In genomic region chr16:9183682-9184353, GRCh38 we compare ENCODE assay signal across 18 cellular contexts.
DNase-seq lines count a peak whose midpoint lies in the region; ATAC-seq, FAIRE-seq and TF ChIP-seq lines count a peak whose summit lies in the region.
"Had no signal": no experiment of that assay in that cellular context is flagged by ENCODE, and none has a peak within 500 bp of the region (broad histone marks: within the 10 kb centered on the region; RNA-seq: fewer than 3 reads in every experiment).

No MANE protein-coding gene starts in this region.

- POLR2A ChIA-PET in HepG2 (lab: Yijun Ruan, JAX): no interaction called here
- POLR2A ChIA-PET in WTC11 (lab: Charles Lee): interaction anchor here (0.6 to 0.8 kb wide), 2 partner anchors 114 to 964 kb away, joined by 3 read pairs; no protein-coding TSS in a partner anchor

- H4K20me1 ChIP-seq in HepG2 (ENCODE audit: insufficient read depth, low read length): no peaks in the 10 kb centered on the region

- no peaks in the 10 kb centered on the region for H3K9me3 ChIP-seq in HepG2 (ENCODE audit: low read length)
- H3K9me3 ChIP-seq in right lobe of liver: no peaks in the 10 kb centered on the region
- no peaks in the 10 kb centered on the region for H3K9me3 ChIP-seq in endodermal cell (ENCODE audit: control insufficient read depth, low read length)
- H3K9me3 ChIP-seq in testis: no peaks in the 10 kb centered on the region
- H3K9me3 ChIP-seq: A549, Caco-2 had no signal

- peaks cover under 1 to 33% of the 10 kb centered on the region in 2 experiments; a peak in 3 of 5 replicates for H3K27me3 ChIP-seq in HepG2 (ENCODE audit: control insufficient read depth in 1 of 2, insufficient read depth in 2 of 2, low read length in 2 of 2)
- H3K27me3 ChIP-seq in right lobe of liver: no peaks in the 10 kb centered on the region
- no peaks in the 10 kb centered on the region for H3K27me3 ChIP-seq in endodermal cell (ENCODE audit: control insufficient read depth, insufficient read depth, low read length, poor library complexity, severe bottlenecking)
- no peaks in the 10 kb centered on the region for H3K27me3 ChIP-seq in testis

- no peaks in the 10 kb centered on the region for H3K27me3 Mint-ChIP-seq in WTC11 (ENCODE audit: low read depth)
- H3K27me3 Mint-ChIP-seq in endodermal cell (ENCODE audit: insufficient read depth): peaks cover 29% of the 10 kb centered on the region

- no peaks in the 10 kb centered on the region for H3K79me2 ChIP-seq in HepG2 (ENCODE audit: insufficient read depth, low read length)

- FAIRE-seq in HepG2 (lab: Jason Lieb, UNC): no peak
- FAIRE-seq: A549, D721Med had no signal

- H3K9ac ChIP-seq in HepG2 (ENCODE audit: insufficient read depth, low read depth, low read length): no peak overlapping the region
- no peak overlapping the region for H3K9ac ChIP-seq in endodermal cell (ENCODE audit: extremely low read depth, low read length, poor library complexity, severe bottlenecking)

- no peak overlapping the region for H3K27ac ChIP-seq in HepG2 (ENCODE audit: extremely low read length, insufficient read depth, low read length)
- no peak overlapping the region for H3K27ac ChIP-seq in right lobe of liver
- H3K27ac ChIP-seq in endodermal cell (ENCODE audit: low read depth, low read length): no peak overlapping the region
- peak overlapping the region in 1 of 2 donors; percentile 19 for H3K27ac ChIP-seq in testis
- H3K27ac ChIP-seq: 22Rv1, A549, C4-2B had no signal

- TF ChIP-seq POLR2A in HepG2 (IDR thresholded peaks at IDR 0.05; ENCODE audit: insufficient read depth in 1 of 2, low read depth in 2 of 2, low read length in 2 of 2) (no peak), right lobe of liver (IDR thresholded peaks at IDR 0.05) (no peak), testis (IDR thresholded peaks at IDR 0.05) (no peak)

- WGBS in HepG2 (ENCODE audit: low lambda C conversion rate): 62% methylated on average over 29 of the region's 29 CpGs
- WGBS in right lobe of liver (ENCODE audit: insufficient coverage, low coverage, low lambda C conversion rate, missing lambda C conversion rate): 79% methylated on average over 13 of the region's 29 CpGs
- 90 to 92% methylated on average over 18 to 27 of the region's 29 CpGs for WGBS in endodermal cell (ENCODE audit: insufficient coverage in 1 of 2, insufficient read length in 1 of 2), 2 experiments
- WGBS in testis, 2 donors: 64 to 73% methylated on average over 22 to 29 of the region's 29 CpGs

- TF ChIP-seq CTCF in HepG2 (CRISPR knock-in tag; IDR thresholded peaks at IDR 0.05) (no peak), right lobe of liver (IDR thresholded peaks at IDR 0.05) (no peak), WTC11 (IDR thresholded peaks at IDR 0.05) (no peak), endodermal cell (conservative IDR thresholded peaks at IDR 0.05) (peak; percentile 25), testis (IDR thresholded peaks at IDR 0.05) (no peak)

- TF ChIP-seq EP300 in HepG2 (IDR thresholded peaks at IDR 0.05; ENCODE audit: low read depth in 2 of 2, low read length in 2 of 2) (no peak), HepG2 (CRISPR knock-in tag; IDR thresholded peaks at IDR 0.05; ENCODE audit: borderline replicate concordance) (no peak)

- no peak overlapping the region for H2AFZ ChIP-seq in HepG2 (ENCODE audit: low read length)

- intact Hi-C loops in HepG2 (cut with micrococcal nuclease; ENCODE audit: unreplicated experiment): no loop called here
- intact Hi-C loops in right lobe of liver (cut with DNase I): no loop called here
- intact Hi-C loops in testis (cut with DNase I; ENCODE audit: low total_unique reads): no loop called here
- intact Hi-C loops in cardiac septum (cut with DNase I): no loop called here

- TF ChIP-seq RAD21 in HepG2 (CRISPR knock-in tag; IDR thresholded peaks at IDR 0.05): no peak

- DNase-seq in HepG2 (ENCODE audit: low spot score) (no peak), right lobe of liver (no peak), WTC11 (ENCODE audit: low spot score) (peak; percentile 26), endodermal cell (peak; percentile 57), testis (peak; percentile 67), glomerular visceral epithelial cell (ENCODE audit: extremely low spot score) (no peak), cardiac septum (ENCODE audit: low spot score) (no peak), NCI-H2081 (lab: John Stamatoyannopoulos, UW) (no peak)
- DNase-seq: AML-193; Caco-2; CD4-positive, alpha-beta T cell; GF-D8; HCEC 1CT; HFFc6 had no signal

- no peaks in the 10 kb centered on the region for H3K36me3 ChIP-seq in HepG2 (replicated peaks in 1 of 2; ENCODE audit: control insufficient read depth in 1 of 2, insufficient read depth in 2 of 2, low read length in 2 of 2)
- H3K36me3 ChIP-seq in right lobe of liver: no peaks in the 10 kb centered on the region
- H3K36me3 ChIP-seq in endodermal cell (ENCODE audit: control insufficient read depth, insufficient read depth, low read length): no peaks in the 10 kb centered on the region
- no peaks in the 10 kb centered on the region for H3K36me3 ChIP-seq in testis (ENCODE audit: low read depth, missing control alignments)

- ATAC-seq in HepG2 (peak; percentile 58), right lobe of liver (no peak), WTC11 (peak; percentile 61)

- 0 out of 2 replicates have a peak, but pooled peaks cover 5% of the 10 kb centered on the region for H3K4me1 Mint-ChIP-seq in WTC11
- no peaks in the 10 kb centered on the region for H3K4me1 Mint-ChIP-seq in endodermal cell

- CTCF ChIA-PET in HepG2 (lab: Yijun Ruan, JAX; ENCODE audit: low intra/inter-chr PET ratio, low total read pairs): no interaction called here
- CTCF ChIA-PET in WTC11 (lab: Charles Lee): interaction anchor here (0.5 to 1.4 kb wide), 4 partner anchors 32 to 61 kb away, joined by 3 to 6 read pairs (median 4); no protein-coding TSS in a partner anchor

- H3K9me3 Mint-ChIP-seq in WTC11 (peaks cover 22% of the 10 kb centered on the region), endodermal cell (peaks cover 7% of the 10 kb centered on the region)
- H3K9me3 Mint-ChIP-seq: CD4-positive, alpha-beta T cell; HFFc6 had no signal

- H3K4me1 ChIP-seq in HepG2 (ENCODE audit: insufficient read depth, low read length) (peaks cover 8% of the 10 kb centered on the region), right lobe of liver (no peaks in the 10 kb centered on the region), endodermal cell (ENCODE audit: control insufficient read depth, insufficient read depth, low read length) (no peaks in the 10 kb centered on the region), testis (no peaks in the 10 kb centered on the region)
- H3K4me1 ChIP-seq: A549, Caco-2 had no signal

- BruUV-seq in HepG2 (replicated peaks; lab: Mats Ljungman, UMichigan): no TSS peak

- H3K4me3 ChIP-seq in HepG2 (replicated peaks in 1 of 3; ENCODE audit: insufficient read depth in 1 of 3, low read depth in 2 of 3, low read length in 3 of 3): no peak overlapping the region
- H3K4me3 ChIP-seq in right lobe of liver: no peak overlapping the region
- H3K4me3 ChIP-seq in endodermal cell (ENCODE audit: low read length): no peak overlapping the region
- H3K4me3 ChIP-seq in testis: peak overlapping the region; percentile 39 to 46
- H3K4me3 ChIP-seq: A549 had no signal

- H3K4me3 Mint-ChIP-seq in WTC11 (no peak overlapping the region), endodermal cell (no peak overlapping the region)
- H3K4me3 Mint-ChIP-seq: CD4-positive, alpha-beta T cell; HFFc6 had no signal

- in situ Hi-C loops in HepG2 (cut with HindIII; ENCODE audit: extremely low pct_ligation_motif_present, low pct_unique_long_range_greater_than_20kb): no loop called here

- no peak overlapping the region for H3K27ac Mint-ChIP-seq in WTC11
- H3K27ac Mint-ChIP-seq in endodermal cell: no peak overlapping the region
- H3K27ac Mint-ChIP-seq: CD4-positive, alpha-beta T cell; HFFc6 had no signal

- peak overlapping the region; percentile 37; the same call in 1 of the 2 replicates for H3K4me2 ChIP-seq in HepG2 (ENCODE audit: low read depth, low read length)
- H3K4me2 ChIP-seq: A549 had no signal

- peaks cover 6% of the 10 kb centered on the region; the same call in 1 of the 2 replicates for H3K36me3 Mint-ChIP-seq in WTC11
- no peaks in the 10 kb centered on the region for H3K36me3 Mint-ChIP-seq in endodermal cell (ENCODE audit: low read depth)

TF ChIP-seq in HepG2, 621 proteins besides CTCF, POLR2A, EP300 and RAD21 (continues in another document):
- TF ChIP-seq NFYC (CRISPR knock-in tag; IDR thresholded peaks at IDR 0.05): peak; percentile 63; the same call in 1 of the 2 replicates

TF ChIP-seq in WTC11, 78 proteins besides CTCF, POLR2A, EP300 and RAD21 (continues in another document):
- TF ChIP-seq USF1 (CRISPR knock-in tag; IDR thresholded peaks at IDR 0.05): no peak
- TF ChIP-seq CBFB (CRISPR knock-in tag; IDR thresholded peaks at IDR 0.05; ENCODE audit: low read depth): no peak
- no peak for TF ChIP-seq EMX1 (CRISPR knock-in tag; IDR thresholded peaks at IDR 0.05)
- TF ChIP-seq HMGXB4 (CRISPR knock-in tag; IDR thresholded peaks at IDR 0.05): no peak
- no peak for TF ChIP-seq NFYB (CRISPR knock-in tag; conservative IDR thresholded peaks at IDR 0.05; ENCODE audit: low read depth)
- no peak for TF ChIP-seq ZNF219 (CRISPR knock-in tag; IDR thresholded peaks at IDR 0.05; ENCODE audit: borderline replicate concordance)
- no peak for TF ChIP-seq TP53 (CRISPR knock-in tag; IDR thresholded peaks at IDR 0.05)
- no peak for TF ChIP-seq ZNF416 (CRISPR knock-in tag; IDR thresholded peaks at IDR 0.05)

Comparison
In these comparisons a context has a peak if more than half of its experiments do, and no peak if none do; other contexts are left out.
1. ATAC-seq: peak in HepG2 (single experiment) and WTC11 (single experiment); none in right lobe of liver (0 of 4).
2. DNase-seq: peak in WTC11 (single experiment), endodermal cell (single experiment) and testis (single experiment); none in HepG2 (single experiment), right lobe of liver (0 of 3), glomerular visceral epithelial cell (single experiment), cardiac septum (single experiment) and NCI-H2081 (0 of 2).
3. H3K4me3 ChIP-seq: peak in testis (2 of 2); none in HepG2 (0 of 3), right lobe of liver (0 of 3) and endodermal cell (single experiment).
4. Of the 50 proteins assayed by ChIP-seq in both HepG2 and WTC11: peak only in HepG2: NFYB; only in WTC11: none; in both: none; in neither: 49.